In the genomic region with DNA sequence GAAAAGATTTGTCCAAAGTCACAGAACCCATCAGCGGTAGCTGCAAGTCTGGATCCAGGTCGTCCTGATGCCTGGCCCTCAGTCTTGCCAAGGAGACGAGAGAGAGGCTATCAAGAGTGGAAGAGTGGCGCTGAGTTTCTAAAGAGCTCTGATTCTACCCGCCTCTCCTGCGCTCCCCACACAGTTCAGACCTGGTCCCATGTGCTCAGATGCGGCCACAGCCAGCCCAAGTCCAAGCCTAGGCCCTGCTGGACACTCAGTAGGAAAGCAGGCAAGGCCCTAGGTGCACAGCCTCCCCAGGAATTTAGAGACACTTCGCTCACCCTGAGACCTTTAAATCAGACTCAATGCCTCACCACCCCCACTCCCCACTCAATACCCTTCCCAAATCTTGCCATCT, we compare ENCODE assay signal across 10 cellular contexts. TPM values are rescaled to one million over a fixed set of nuclear protein-coding genes. Genes with fewer than 3 reads are reported as not detected.
DNase-seq lines count a peak whose midpoint lies in the region; FAIRE-seq and TF ChIP-seq lines count a peak whose summit lies in the region.
"Had no signal": no experiment of that assay in that cellular context is flagged by ENCODE, and none has a peak within 500 bp of the region (broad histone marks: within the 10 kb centered on the region; RNA-seq: fewer than 3 reads in every experiment).

No MANE protein-coding gene starts in this region.

- TF ChIP-seq CTCF in adrenal gland (IDR thresholded peaks at IDR 0.05) (no peak), keratinocyte (optimal IDR thresholded peaks at IDR 0.05 in 1 of 3, IDR thresholded peaks at IDR 0.05 in 1 of 3, conservative IDR thresholded peaks at IDR 0.05 in 1 of 3; ENCODE audit: extremely low read depth in 1 of 3, insufficient read depth in 2 of 3, low read length in 3 of 3) (no peak), smooth muscle cell (IDR thresholded peaks at IDR 0.05; ENCODE audit: borderline replicate concordance, insufficient read depth, poor library complexity, severe bottlenecking) (no peak), tibial nerve (IDR thresholded peaks at IDR 0.05) (no peak)

- H3K9me3 Mint-ChIP-seq in IgD-negative memory B cell = peaks cover 0 to 2% (median 0%) of the 10 kb centered on the region in 3 donors

- peak overlapping the region; percentile 76 for H3K4me2 ChIP-seq in keratinocyte (ENCODE audit: control insufficient read depth, extremely low read depth, insufficient read depth, low read depth, low read length)
- no peak overlapping the region for H3K4me2 ChIP-seq in smooth muscle cell

- peak overlapping the region; percentile 52 for H3K9ac ChIP-seq in keratinocyte (ENCODE audit: control insufficient read depth, extremely low read depth, insufficient read depth, low read length)
- no peak overlapping the region for H3K9ac ChIP-seq in smooth muscle cell (ENCODE audit: low read depth)

- 87% methylated on average over 8 of the region's 8 CpGs for WGBS in adrenal gland, 4 donors
- 94% methylated on average over 8 of the region's 8 CpGs for WGBS in smooth muscle cell (ENCODE audit: low lambda C conversion rate)
- 83 to 90% methylated on average over 8 of the region's 8 CpGs for WGBS in tibial nerve, 2 donors

- no peaks in the 10 kb centered on the region for H3K27me3 Mint-ChIP-seq in IgD-negative memory B cell

- H4K20me1 ChIP-seq in keratinocyte (ENCODE audit: control insufficient read depth, extremely low read depth, insufficient read depth, low read length) (peaks cover 15% of the 10 kb centered on the region), smooth muscle cell (ENCODE audit: low read depth) (peaks cover 99% of the 10 kb centered on the region)

- H3K27me3 ChIP-seq in adrenal gland = no peaks in the 10 kb centered on the region
- H3K27me3 ChIP-seq in keratinocyte (ENCODE audit: control insufficient read depth, extremely low read depth, insufficient read depth, low read length) = no peaks in the 10 kb centered on the region
- H3K27me3 ChIP-seq in smooth muscle cell (ENCODE audit: low read depth) = no peaks in the 10 kb centered on the region
- H3K27me3 ChIP-seq in tibial nerve = no peaks in the 10 kb centered on the region

- DNase-seq in adrenal gland (no peak), keratinocyte (ENCODE audit: low read depth, low spot score) (no peak), smooth muscle cell (lab: John Stamatoyannopoulos, UW; ENCODE audit: unreplicated experiment) (no peak), tibial nerve (ENCODE audit: low spot score in 2 of 2) (no peak), AML-193 (lab: John Stamatoyannopoulos, UW) (no peak), NCI-H82 (lab: John Stamatoyannopoulos, UW) (no peak), cortex of kidney (lab: John Stamatoyannopoulos, UW) (no peak)
- DNase-seq: activated effector memory CD4-positive, alpha-beta T cell treated with Interleukin-2 at 50 U/mL for 16 hours; GOT3 had no signal

- H3K4me1 ChIP-seq in adrenal gland (replicated peaks in 1 of 2) (peaks cover 51 to 71% of the 10 kb centered on the region in 2 donors), keratinocyte (ENCODE audit: control insufficient read depth, extremely low read depth, insufficient read depth, low read length) (peaks cover 74% of the 10 kb centered on the region), smooth muscle cell (ENCODE audit: low read depth) (peaks cover 13% of the 10 kb centered on the region), tibial nerve (peaks cover 0 to 70% (median 49%) of the 10 kb centered on the region in 4 donors)

- H3K36me3 Mint-ChIP-seq in IgD-negative memory B cell = peaks cover 5% of the 10 kb centered on the region

- H3K27ac ChIP-seq in adrenal gland (peak overlapping the region; percentile 51 to 94 (median 82)), keratinocyte (ENCODE audit: control insufficient read depth, insufficient read depth, low read length) (peak overlapping the region; percentile 77), smooth muscle cell (ENCODE audit: low read depth) (peak overlapping the region; percentile 30), tibial nerve (peak overlapping the region in 2 of 4 donors; percentile 36 to 60)

- H3K27ac Mint-ChIP-seq in IgD-negative memory B cell = peak overlapping the region in 2 of 3 donors; percentile 56 to 93

- H3K9me3 ChIP-seq in adrenal gland (replicated peaks in 1 of 3) = no peaks in the 10 kb centered on the region
- H3K9me3 ChIP-seq in keratinocyte (ENCODE audit: control insufficient read depth, low read depth, low read length) = no peaks in the 10 kb centered on the region
- H3K9me3 ChIP-seq in smooth muscle cell (replicated peaks; ENCODE audit: low read depth) = no peaks in the 10 kb centered on the region
- H3K9me3 ChIP-seq in tibial nerve = no peaks in the 10 kb centered on the region

- dilution Hi-C loops in keratinocyte (cut with MboI; ENCODE audit: extremely low pct_ligation_motif_present, low sequenced_read_pairs) = no loop called here

- H3F3A ChIP-seq in smooth muscle cell (ENCODE audit: low read depth) = peaks cover 3% of the 10 kb centered on the region

- intact Hi-C loops in adrenal gland (cut with DNase I) = no loop called here

- no peak for FAIRE-seq in keratinocyte (lab: Jason Lieb, UNC)

- H3K4me1 Mint-ChIP-seq in IgD-negative memory B cell = peaks cover 56 to 82% (median 70%) of the 10 kb centered on the region in 3 donors

- TF ChIP-seq POLR2A in adrenal gland (IDR thresholded peaks at IDR 0.05) (no peak), tibial nerve (IDR thresholded peaks at IDR 0.05) (no peak)

- H3K9me1 ChIP-seq in keratinocyte (ENCODE audit: control insufficient read depth, extremely low read depth, insufficient read depth, low read length) = peaks cover 8% of the 10 kb centered on the region

- H3K4me3 ChIP-seq in adrenal gland (no peak overlapping the region), keratinocyte (ENCODE audit: control insufficient read depth in 2 of 3, extremely low read depth in 1 of 3, insufficient read depth in 2 of 3, low read depth in 1 of 3, low read length in 3 of 3) (no peak overlapping the region), smooth muscle cell (no peak overlapping the region), tibial nerve (no peak overlapping the region)

- no peak for TF ChIP-seq EP300 in tibial nerve (IDR thresholded peaks at IDR 0.05)

- H3K4me3 Mint-ChIP-seq in IgD-negative memory B cell = no peak overlapping the region

- H2AFZ ChIP-seq in keratinocyte (ENCODE audit: control insufficient read depth, low read length) = no peak overlapping the region
- H2AFZ ChIP-seq in smooth muscle cell (ENCODE audit: low read depth) = no peak overlapping the region

- H3K36me3 ChIP-seq in adrenal gland (replicated peaks in 1 of 2) (peaks cover 0 to 18% of the 10 kb centered on the region in 2 donors), keratinocyte (ENCODE audit: control insufficient read depth in 2 of 2, extremely low read depth in 1 of 2, insufficient read depth in 2 of 2, low read length in 2 of 2) (peaks cover 11 to 22% of the 10 kb centered on the region in 2 experiments), smooth muscle cell (ENCODE audit: low read depth) (no peaks in the 10 kb centered on the region), tibial nerve (peaks cover 0 to 29% (median 0%) of the 10 kb centered on the region in 3 donors)

- H3K79me2 ChIP-seq in keratinocyte (ENCODE audit: control insufficient read depth, insufficient read depth, low read length) = peaks cover 62% of the 10 kb centered on the region
- H3K79me2 ChIP-seq in smooth muscle cell (ENCODE audit: low read depth) = peaks cover 85% of the 10 kb centered on the region

RNA-seq across cellular contexts. Expression of a gene that starts 32.4 kb away (rescaled TPM):
- polyA plus RNA-seq in IgD-negative memory B cell = 151 TPM
- 10 to 100 TPM; 33.2 to 77.0 (median 65.9) TPM for total RNA-seq in adrenal gland
- polyA plus RNA-seq in adrenal gland = 100 to 1,000 TPM in 2 of 3 donors, 10 to 100 TPM in 1; 72.0 to 145 (median 122) TPM
- 24.0 to 41.9 TPM (median 27.5 TPM) in 3 replicates for polyA plus RNA-seq in keratinocyte
- polyA plus RNA-seq in keratinocyte (2011; ENCODE audit: low read depth) = 31.5 TPM
- polyA plus RNA-seq in keratinocyte (2011; cell fraction: cytosol; rRNA removed) = 16.8 and 27.1 TPM in 2 replicates
- polyA plus RNA-seq in keratinocyte (2011; cell fraction: nucleus; rRNA removed) = 41.0 and 42.0 TPM in 2 replicates
- 34.8 and 39.2 TPM in 2 replicates for polyA plus RNA-seq in keratinocyte (2012; ENCODE audit: low replicate concordance)
- polyA minus RNA-seq in keratinocyte = 17.9 to 28.4 TPM (median 25.3 TPM) in 3 replicates
- polyA minus RNA-seq in keratinocyte (2011; cell fraction: cytosol; rRNA and poly(A)+ RNA removed) = 20.3 TPM
- polyA minus RNA-seq in keratinocyte (2011; cell fraction: nucleus; rRNA and poly(A)+ RNA removed) = 17.5 and 18.6 TPM in 2 replicates
- total RNA-seq in smooth muscle cell = 12.5 and 23.9 TPM in 2 replicates
- 52.4 and 69.0 TPM in 2 replicates for polyA plus RNA-seq in smooth muscle cell
- 10 to 100 TPM; 36.9 to 59.4 (median 50.2) TPM for total RNA-seq in tibial nerve

RNA-seq across cellular contexts. Expression of a gene that starts 35.3 kb away (rescaled TPM):
- polyA plus RNA-seq in IgD-negative memory B cell = 6.7 TPM
- 10 to 100 TPM; 17.5 to 47.1 (median 29.0) TPM for total RNA-seq in adrenal gland
- polyA plus RNA-seq in adrenal gland = 100 to 1,000 TPM in 1 of 3 donors, 10 to 100 TPM in 2; 20.8 to 154 (median 71.6) TPM
- polyA plus RNA-seq in keratinocyte = 22.8 to 48.7 TPM (median 28.7 TPM) in 3 replicates
- polyA plus RNA-seq in keratinocyte (2011; ENCODE audit: low read depth) = 192 TPM
- polyA plus RNA-seq in keratinocyte (2011; cell fraction: cytosol; rRNA removed) = 7.7 and 12.7 TPM in 2 replicates
- 208 and 280 TPM in 2 replicates for polyA plus RNA-seq in keratinocyte (2011; cell fraction: nucleus; rRNA removed)
- polyA plus RNA-seq in keratinocyte (2012; ENCODE audit: low replicate concordance) = 36.1 and 107 TPM in 2 replicates
- polyA minus RNA-seq in keratinocyte = 53.4 to 109 TPM (median 55.2 TPM) in 3 replicates
- polyA minus RNA-seq in keratinocyte (2011; cell fraction: cytosol; rRNA and poly(A)+ RNA removed) = 23.4 TPM
- 96.3 and 96.6 TPM in 2 replicates for polyA minus RNA-seq in keratinocyte (2011; cell fraction: nucleus; rRNA and poly(A)+ RNA removed)
- total RNA-seq in smooth muscle cell = 11.0 and 11.9 TPM in 2 replicates
- 4.1 and 26.8 TPM in 2 replicates for polyA plus RNA-seq in smooth muscle cell
- 10 to 100 TPM; 25.3 to 92.1 (median 26.6) TPM for total RNA-seq in tibial nerve
